Comparison of ENCODE assay signal across 1 cellular context in the genomic region with DNA sequence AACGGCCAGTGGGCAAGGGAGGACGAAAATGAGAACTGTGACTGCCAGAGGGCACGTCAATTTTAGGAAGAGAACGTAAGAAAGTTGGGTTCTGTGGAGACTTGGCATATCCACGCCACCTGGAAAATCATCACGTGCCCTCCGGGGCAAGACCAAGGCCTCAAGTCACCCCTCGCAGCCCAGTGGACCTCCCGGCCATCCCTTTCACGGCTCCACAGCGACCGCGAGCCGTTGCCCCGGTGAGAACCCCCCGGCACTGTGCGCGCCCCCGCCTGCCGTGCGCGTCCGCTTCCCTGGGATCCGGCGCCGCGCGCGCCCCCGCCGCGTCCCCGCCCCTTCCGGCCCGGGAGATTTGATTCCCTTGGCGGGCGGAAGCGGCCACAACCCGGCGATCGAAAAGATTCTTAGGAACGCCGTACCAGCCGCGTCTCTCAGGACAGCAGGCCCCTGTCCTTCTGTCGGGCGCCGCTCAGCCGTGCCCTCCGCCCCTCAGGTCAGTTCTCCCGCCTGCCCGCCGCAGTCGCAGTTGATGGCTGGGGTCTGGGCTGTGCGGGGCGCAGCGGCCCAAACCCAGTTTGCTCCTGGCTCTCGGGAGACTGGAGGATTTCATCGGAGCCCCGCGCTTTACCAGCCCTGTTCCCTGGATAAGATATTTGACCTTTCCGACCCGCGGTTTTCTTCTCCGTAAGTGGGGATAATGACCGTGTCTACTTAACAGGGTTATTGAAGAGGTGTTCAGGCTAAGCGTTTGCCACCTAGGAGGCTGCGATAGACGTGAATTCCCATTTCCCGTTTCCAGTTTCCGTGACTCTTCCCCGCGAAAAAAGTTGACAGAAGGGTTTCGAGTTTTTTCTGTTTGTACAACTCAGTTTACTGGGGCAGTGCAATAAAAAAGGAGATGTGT.
TF ChIP-seq lines count a peak whose summit lies in the region.

A gene (plus strand): TSS at position 381 of the 904 bp plus-strand sequence. CDS start 8,787 bp downstream, outside the sequence.

TF ChIP-seq in HepG2, 621 proteins besides CTCF, POLR2A, EP300 and RAD21 (continued from another document and continues in another):
- TF ChIP-seq, protein P1, sequence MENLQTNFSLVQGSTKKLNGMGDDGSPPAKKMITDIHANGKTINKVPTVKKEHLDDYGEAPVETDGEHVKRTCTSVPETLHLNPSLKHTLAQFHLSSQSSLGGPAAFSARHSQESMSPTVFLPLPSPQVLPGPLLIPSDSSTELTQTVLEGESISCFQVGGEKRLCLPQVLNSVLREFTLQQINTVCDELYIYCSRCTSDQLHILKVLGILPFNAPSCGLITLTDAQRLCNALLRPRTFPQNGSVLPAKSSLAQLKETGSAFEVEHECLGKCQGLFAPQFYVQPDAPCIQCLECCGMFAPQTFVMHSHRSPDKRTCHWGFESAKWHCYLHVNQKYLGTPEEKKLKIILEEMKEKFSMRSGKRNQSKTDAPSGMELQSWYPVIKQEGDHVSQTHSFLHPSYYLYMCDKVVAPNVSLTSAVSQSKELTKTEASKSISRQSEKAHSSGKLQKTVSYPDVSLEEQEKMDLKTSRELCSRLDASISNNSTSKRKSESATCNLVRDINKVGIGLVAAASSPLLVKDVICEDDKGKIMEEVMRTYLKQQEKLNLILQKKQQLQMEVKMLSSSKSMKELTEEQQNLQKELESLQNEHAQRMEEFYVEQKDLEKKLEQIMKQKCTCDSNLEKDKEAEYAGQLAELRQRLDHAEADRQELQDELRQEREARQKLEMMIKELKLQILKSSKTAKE (CRISPR knock-in tag; IDR thresholded peaks at IDR 0.05; ENCODE audit: borderline replicate concordance) = no peak
- TF ChIP-seq ZNF883 (CRISPR knock-in tag; IDR thresholded peaks at IDR 0.05; ENCODE audit: not compliant biosample characterization) (peak; percentile 76), ZNF841 (CRISPR knock-in tag; IDR thresholded peaks at IDR 0.05; ENCODE audit: borderline replicate concordance) (no peak), ZNF317 (CRISPR knock-in tag; IDR thresholded peaks at IDR 0.05) (0 out of 2 replicates have a peak, but pooled peaks have one; percentile 59), RXRB (CRISPR knock-in tag; IDR thresholded peaks at IDR 0.05; ENCODE audit: borderline replicate concordance) (no peak), DMAP1 (CRISPR knock-in tag; IDR thresholded peaks at IDR 0.05) (peak; percentile 78), KDM5B (CRISPR knock-in tag; IDR thresholded peaks at IDR 0.05; ENCODE audit: borderline replicate concordance) (peak; percentile 75; the same call in 1 of the 2 replicates), ZNF782 (CRISPR knock-in tag; IDR thresholded peaks at IDR 0.05; ENCODE audit: borderline replicate concordance) (0 out of 2 replicates have a peak, but pooled peaks have one; percentile 26), ZNF44 (CRISPR knock-in tag; IDR thresholded peaks at IDR 0.05) (no peak), MIER3 (CRISPR knock-in tag; IDR thresholded peaks at IDR 0.05; ENCODE audit: borderline replicate concordance) (no peak), NAIF1 (CRISPR knock-in tag; IDR thresholded peaks at IDR 0.05; ENCODE audit: borderline replicate concordance) (peak; percentile 62; the same call in 1 of the 2 replicates), POLR2G (IDR thresholded peaks at IDR 0.05; ENCODE audit: low read depth, low read length) (peak; percentile 89), MAFK (conservative IDR thresholded peaks at IDR 0.05 in 1 of 2, IDR thresholded peaks at IDR 0.05 in 1 of 2; ENCODE audit: low read length in 2 of 2) (no peak), RBFOX2 (IDR thresholded peaks at IDR 0.05; ENCODE audit: low read depth, low read length) (peak; percentile 84), ZNF549 (CRISPR knock-in tag; IDR thresholded peaks at IDR 0.05) (no peak), RFX1 (IDR thresholded peaks at IDR 0.05) (no peak), RFXAP (CRISPR knock-in tag; IDR thresholded peaks at IDR 0.05; ENCODE audit: borderline replicate concordance) (peak; percentile 36; the same call in 1 of the 2 replicates), FOXK2 (IDR thresholded peaks at IDR 0.05) (no peak), ZNF20 (CRISPR knock-in tag; IDR thresholded peaks at IDR 0.05) (no peak), ZNF776 (CRISPR knock-in tag; IDR thresholded peaks at IDR 0.05) (no peak), IRF2 (CRISPR knock-in tag; IDR thresholded peaks at IDR 0.05) (peak; percentile 58; the same call in 1 of the 2 replicates), JUNB (CRISPR knock-in tag; IDR thresholded peaks at IDR 0.05; ENCODE audit: borderline replicate concordance) (no peak), PCBP1 (IDR thresholded peaks at IDR 0.05; ENCODE audit: borderline replicate concordance, low read depth, low read length) (no peak), ZSCAN20 (CRISPR knock-in tag; IDR thresholded peaks at IDR 0.05; ENCODE audit: borderline replicate concordance) (no peak), KLF16 (CRISPR knock-in tag; IDR thresholded peaks at IDR 0.05) (no peak), ZC3H13 (CRISPR knock-in tag; IDR thresholded peaks at IDR 0.05) (peak; percentile 72), TAF15 (IDR thresholded peaks at IDR 0.05; ENCODE audit: low read depth, low read length, poor library complexity, severe bottlenecking) (no peak), ONECUT2 (CRISPR knock-in tag; IDR thresholded peaks at IDR 0.05) (no peak), RARA (CRISPR knock-in tag; IDR thresholded peaks at IDR 0.05) (no peak), MTF1 (CRISPR knock-in tag; IDR thresholded peaks at IDR 0.05) (no peak), MBNL3 (CRISPR knock-in tag; conservative IDR thresholded peaks at IDR 0.05) (no peak), SUZ12 (IDR thresholded peaks at IDR 0.05; ENCODE audit: low read depth, low read length) (no peak), NFRKB (IDR thresholded peaks at IDR 0.05) (no peak), FOXA1 (IDR thresholded peaks at IDR 0.05) (no peak), FOXA1 (CRISPR knock-in tag; IDR thresholded peaks at IDR 0.05) (no peak)
- TF ChIP-seq, protein P2, sequence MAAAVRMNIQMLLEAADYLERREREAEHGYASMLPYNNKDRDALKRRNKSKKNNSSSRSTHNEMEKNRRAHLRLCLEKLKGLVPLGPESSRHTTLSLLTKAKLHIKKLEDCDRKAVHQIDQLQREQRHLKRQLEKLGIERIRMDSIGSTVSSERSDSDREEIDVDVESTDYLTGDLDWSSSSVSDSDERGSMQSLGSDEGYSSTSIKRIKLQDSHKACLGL (CRISPR knock-in tag; IDR thresholded peaks at IDR 0.05) = peak; percentile 76
- TF ChIP-seq, protein P3, sequence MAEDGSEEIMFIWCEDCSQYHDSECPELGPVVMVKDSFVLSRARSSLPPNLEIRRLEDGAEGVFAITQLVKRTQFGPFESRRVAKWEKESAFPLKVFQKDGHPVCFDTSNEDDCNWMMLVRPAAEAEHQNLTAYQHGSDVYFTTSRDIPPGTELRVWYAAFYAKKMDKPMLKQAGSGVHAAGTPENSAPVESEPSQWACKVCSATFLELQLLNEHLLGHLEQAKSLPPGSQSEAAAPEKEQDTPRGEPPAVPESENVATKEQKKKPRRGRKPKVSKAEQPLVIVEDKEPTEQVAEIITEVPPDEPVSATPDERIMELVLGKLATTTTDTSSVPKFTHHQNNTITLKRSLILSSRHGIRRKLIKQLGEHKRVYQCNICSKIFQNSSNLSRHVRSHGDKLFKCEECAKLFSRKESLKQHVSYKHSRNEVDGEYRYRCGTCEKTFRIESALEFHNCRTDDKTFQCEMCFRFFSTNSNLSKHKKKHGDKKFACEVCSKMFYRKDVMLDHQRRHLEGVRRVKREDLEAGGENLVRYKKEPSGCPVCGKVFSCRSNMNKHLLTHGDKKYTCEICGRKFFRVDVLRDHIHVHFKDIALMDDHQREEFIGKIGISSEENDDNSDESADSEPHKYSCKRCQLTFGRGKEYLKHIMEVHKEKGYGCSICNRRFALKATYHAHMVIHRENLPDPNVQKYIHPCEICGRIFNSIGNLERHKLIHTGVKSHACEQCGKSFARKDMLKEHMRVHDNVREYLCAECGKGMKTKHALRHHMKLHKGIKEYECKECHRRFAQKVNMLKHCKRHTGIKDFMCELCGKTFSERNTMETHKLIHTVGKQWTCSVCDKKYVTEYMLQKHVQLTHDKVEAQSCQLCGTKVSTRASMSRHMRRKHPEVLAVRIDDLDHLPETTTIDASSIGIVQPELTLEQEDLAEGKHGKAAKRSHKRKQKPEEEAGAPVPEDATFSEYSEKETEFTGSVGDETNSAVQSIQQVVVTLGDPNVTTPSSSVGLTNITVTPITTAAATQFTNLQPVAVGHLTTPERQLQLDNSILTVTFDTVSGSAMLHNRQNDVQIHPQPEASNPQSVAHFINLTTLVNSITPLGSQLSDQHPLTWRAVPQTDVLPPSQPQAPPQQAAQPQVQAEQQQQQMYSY (CRISPR knock-in tag; IDR thresholded peaks at IDR 0.05) = no peak
- TF ChIP-seq, protein P4, sequence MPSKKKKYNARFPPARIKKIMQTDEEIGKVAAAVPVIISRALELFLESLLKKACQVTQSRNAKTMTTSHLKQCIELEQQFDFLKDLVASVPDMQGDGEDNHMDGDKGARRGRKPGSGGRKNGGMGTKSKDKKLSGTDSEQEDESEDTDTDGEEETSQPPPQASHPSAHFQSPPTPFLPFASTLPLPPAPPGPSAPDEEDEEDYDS (CRISPR knock-in tag; IDR thresholded peaks at IDR 0.05) = no peak
- TF ChIP-seq, protein P5, sequence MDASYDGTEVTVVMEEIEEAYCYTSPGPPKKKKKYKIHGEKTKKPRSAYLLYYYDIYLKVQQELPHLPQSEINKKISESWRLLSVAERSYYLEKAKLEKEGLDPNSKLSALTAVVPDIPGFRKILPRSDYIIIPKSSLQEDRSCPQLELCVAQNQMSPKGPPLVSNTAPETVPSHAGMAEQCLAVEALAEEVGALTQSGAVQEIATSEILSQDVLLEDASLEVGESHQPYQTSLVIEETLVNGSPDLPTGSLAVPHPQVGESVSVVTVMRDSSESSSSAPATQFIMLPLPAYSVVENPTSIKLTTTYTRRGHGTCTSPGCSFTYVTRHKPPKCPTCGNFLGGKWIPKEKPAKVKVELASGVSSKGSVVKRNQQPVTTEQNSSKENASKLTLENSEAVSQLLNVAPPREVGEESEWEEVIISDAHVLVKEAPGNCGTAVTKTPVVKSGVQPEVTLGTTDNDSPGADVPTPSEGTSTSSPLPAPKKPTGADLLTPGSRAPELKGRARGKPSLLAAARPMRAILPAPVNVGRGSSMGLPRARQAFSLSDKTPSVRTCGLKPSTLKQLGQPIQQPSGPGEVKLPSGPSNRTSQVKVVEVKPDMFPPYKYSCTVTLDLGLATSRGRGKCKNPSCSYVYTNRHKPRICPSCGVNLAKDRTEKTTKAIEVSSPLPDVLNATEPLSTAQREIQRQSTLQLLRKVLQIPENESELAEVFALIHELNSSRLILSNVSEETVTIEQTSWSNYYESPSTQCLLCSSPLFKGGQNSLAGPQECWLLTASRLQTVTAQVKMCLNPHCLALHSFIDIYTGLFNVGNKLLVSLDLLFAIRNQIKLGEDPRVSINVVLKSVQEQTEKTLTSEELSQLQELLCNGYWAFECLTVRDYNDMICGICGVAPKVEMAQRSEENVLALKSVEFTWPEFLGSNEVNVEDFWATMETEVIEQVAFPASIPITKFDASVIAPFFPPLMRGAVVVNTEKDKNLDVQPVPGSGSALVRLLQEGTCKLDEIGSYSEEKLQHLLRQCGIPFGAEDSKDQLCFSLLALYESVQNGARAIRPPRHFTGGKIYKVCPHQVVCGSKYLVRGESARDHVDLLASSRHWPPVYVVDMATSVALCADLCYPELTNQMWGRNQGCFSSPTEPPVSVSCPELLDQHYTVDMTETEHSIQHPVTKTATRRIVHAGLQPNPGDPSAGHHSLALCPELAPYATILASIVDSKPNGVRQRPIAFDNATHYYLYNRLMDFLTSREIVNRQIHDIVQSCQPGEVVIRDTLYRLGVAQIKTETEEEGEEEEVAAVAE (CRISPR knock-in tag; IDR thresholded peaks at IDR 0.05; ENCODE audit: borderline replicate concordance) = no peak
- TF ChIP-seq, protein P6, sequence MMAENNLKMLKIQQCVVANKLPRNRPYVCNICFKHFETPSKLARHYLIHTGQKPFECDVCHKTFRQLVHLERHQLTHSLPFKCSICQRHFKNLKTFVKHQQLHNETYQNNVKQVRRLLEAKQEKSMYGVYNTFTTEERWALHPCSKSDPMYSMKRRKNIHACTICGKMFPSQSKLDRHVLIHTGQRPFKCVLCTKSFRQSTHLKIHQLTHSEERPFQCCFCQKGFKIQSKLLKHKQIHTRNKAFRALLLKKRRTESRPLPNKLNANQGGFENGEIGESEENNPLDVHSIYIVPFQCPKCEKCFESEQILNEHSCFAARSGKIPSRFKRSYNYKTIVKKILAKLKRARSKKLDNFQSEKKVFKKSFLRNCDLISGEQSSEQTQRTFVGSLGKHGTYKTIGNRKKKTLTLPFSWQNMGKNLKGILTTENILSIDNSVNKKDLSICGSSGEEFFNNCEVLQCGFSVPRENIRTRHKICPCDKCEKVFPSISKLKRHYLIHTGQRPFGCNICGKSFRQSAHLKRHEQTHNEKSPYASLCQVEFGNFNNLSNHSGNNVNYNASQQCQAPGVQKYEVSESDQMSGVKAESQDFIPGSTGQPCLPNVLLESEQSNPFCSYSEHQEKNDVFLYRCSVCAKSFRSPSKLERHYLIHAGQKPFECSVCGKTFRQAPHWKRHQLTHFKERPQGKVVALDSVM (CRISPR knock-in tag; IDR thresholded peaks at IDR 0.05) = no peak; the same call in 1 of the 2 replicates
- TF ChIP-seq, protein P7, sequence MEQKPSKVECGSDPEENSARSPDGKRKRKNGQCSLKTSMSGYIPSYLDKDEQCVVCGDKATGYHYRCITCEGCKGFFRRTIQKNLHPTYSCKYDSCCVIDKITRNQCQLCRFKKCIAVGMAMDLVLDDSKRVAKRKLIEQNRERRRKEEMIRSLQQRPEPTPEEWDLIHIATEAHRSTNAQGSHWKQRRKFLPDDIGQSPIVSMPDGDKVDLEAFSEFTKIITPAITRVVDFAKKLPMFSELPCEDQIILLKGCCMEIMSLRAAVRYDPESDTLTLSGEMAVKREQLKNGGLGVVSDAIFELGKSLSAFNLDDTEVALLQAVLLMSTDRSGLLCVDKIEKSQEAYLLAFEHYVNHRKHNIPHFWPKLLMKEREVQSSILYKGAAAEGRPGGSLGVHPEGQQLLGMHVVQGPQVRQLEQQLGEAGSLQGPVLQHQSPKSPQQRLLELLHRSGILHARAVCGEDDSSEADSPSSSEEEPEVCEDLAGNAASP (CRISPR knock-in tag; IDR thresholded peaks at IDR 0.05; ENCODE audit: borderline replicate concordance) = no peak
- TF ChIP-seq, protein P8, sequence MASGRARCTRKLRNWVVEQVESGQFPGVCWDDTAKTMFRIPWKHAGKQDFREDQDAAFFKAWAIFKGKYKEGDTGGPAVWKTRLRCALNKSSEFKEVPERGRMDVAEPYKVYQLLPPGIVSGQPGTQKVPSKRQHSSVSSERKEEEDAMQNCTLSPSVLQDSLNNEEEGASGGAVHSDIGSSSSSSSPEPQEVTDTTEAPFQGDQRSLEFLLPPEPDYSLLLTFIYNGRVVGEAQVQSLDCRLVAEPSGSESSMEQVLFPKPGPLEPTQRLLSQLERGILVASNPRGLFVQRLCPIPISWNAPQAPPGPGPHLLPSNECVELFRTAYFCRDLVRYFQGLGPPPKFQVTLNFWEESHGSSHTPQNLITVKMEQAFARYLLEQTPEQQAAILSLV (CRISPR knock-in tag; IDR thresholded peaks at IDR 0.05; ENCODE audit: borderline replicate concordance) = no peak; the same call in 1 of the 2 replicates
- TF ChIP-seq, protein P9, sequence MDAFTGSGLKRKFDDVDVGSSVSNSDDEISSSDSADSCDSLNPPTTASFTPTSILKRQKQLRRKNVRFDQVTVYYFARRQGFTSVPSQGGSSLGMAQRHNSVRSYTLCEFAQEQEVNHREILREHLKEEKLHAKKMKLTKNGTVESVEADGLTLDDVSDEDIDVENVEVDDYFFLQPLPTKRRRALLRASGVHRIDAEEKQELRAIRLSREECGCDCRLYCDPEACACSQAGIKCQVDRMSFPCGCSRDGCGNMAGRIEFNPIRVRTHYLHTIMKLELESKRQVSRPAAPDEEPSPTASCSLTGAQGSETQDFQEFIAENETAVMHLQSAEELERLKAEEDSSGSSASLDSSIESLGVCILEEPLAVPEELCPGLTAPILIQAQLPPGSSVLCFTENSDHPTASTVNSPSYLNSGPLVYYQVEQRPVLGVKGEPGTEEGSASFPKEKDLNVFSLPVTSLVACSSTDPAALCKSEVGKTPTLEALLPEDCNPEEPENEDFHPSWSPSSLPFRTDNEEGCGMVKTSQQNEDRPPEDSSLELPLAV (CRISPR knock-in tag; conservative IDR thresholded peaks at IDR 0.05; ENCODE audit: low read depth) = no peak
